19 cellular contexts compared by ENCODE assay signal in genomic region chr14:72636094-72636493, GRCh38.
"Had no signal": no experiment of that assay in that cellular context is flagged by ENCODE, and none has a peak within 500 bp of the region (broad histone marks: within the 10 kb centered on the region; RNA-seq: fewer than 3 reads in every experiment).

No MANE protein-coding gene starts in this region.

- H3K9me3 ChIP-seq: neutrophil, thyroid gland had no signal

- ATAC-seq: naive thymus-derived CD4-positive, alpha-beta T cell; stimulated activated naive B cell treated with anti-CD40 and anti-IgM and Interleukin-4, amounts not matched to agents 10 μg/mL and 1 μg/mL and 100 μg/mL, for 72 hours; T-helper 17 cell had no signal

- DNase-seq: activated B cell treated with CpG ODN at 0.5 μM for 24 hours; activated CD4-positive, alpha-beta T cell treated with anti-CD3 and anti-CD28 coated beads, Interleukin-2, amount 10 ng/mL, durations not matched to agents 24 days and 14 days; activated gamma-delta T cell treated with Interleukin-2 at 50 U/mL for 16 hours; amygdala; effector memory CD4-positive, alpha-beta T cell; naive thymus-derived CD4-positive, alpha-beta T cell; posterior cingulate gyrus; retina; stimulated activated CD4-positive, alpha-beta T cell treated with anti-CD3 and anti-CD28 coated beads, Interleukin-4, amount 100 ng/mL, for 1 hour; stimulated activated naive B cell treated with anti-CD40 and anti-IgM and Interleukin-4, amounts not matched to agents 10 μg/mL and 1 μg/mL and 100 μg/mL, for 72 hours; T-helper 17 cell; thyroid gland had no signal

- H3K27ac ChIP-seq: neutrophil, thyroid gland had no signal

- H3K4me3 ChIP-seq: lung, thyroid gland had no signal

- H3K4me3 Mint-ChIP-seq: activated B cell treated with CpG ODN at 0.5 μM for 24 hours; activated CD4-positive, alpha-beta T cell treated with anti-CD3 and anti-CD28 coated beads, Interleukin-2, amount 10 ng/mL, durations not matched to agents 24 days and 14 days; activated naive CD8-positive, alpha-beta T cell; brain; central memory CD8-positive, alpha-beta T cell; dendritic cell treated with granulocyte-macrophage colony-stimulating factor and Interleukin-4, amounts not matched to agents 40 ng/mL and 50 ng/mL, for 4 days; naive thymus-derived CD4-positive, alpha-beta T cell; stimulated activated naive B cell treated with anti-CD40 and anti-IgM and Interleukin-4, amounts not matched to agents 10 μg/mL and 1 μg/mL and 100 μg/mL, for 72 hours; T-helper 17 cell had no signal

- H3K36me3 ChIP-seq: neutrophil, thyroid gland had no signal

- FAIRE-seq: islet of Langerhans had no signal

- H3K27me3 ChIP-seq: thyroid gland had no signal

- H3K9me3 Mint-ChIP-seq: central memory CD8-positive, alpha-beta T cell had no signal

- H3K36me3 Mint-ChIP-seq: activated naive CD8-positive, alpha-beta T cell; brain had no signal

- H3K27ac Mint-ChIP-seq: activated B cell treated with CpG ODN at 0.5 μM for 24 hours; activated CD4-positive, alpha-beta T cell treated with anti-CD3 and anti-CD28 coated beads, Interleukin-2, amount 10 ng/mL, durations not matched to agents 24 days and 14 days; activated naive CD8-positive, alpha-beta T cell; brain; dendritic cell treated with granulocyte-macrophage colony-stimulating factor and Interleukin-4, amounts not matched to agents 40 ng/mL and 50 ng/mL, for 4 days; naive thymus-derived CD4-positive, alpha-beta T cell; stimulated activated naive B cell treated with anti-CD40 and anti-IgM and Interleukin-4, amounts not matched to agents 10 μg/mL and 1 μg/mL and 100 μg/mL, for 72 hours; T-helper 17 cell had no signal

- H3K4me1 ChIP-seq: thyroid gland had no signal

- H3K4me1 Mint-ChIP-seq: central memory CD8-positive, alpha-beta T cell; T-helper 17 cell had no signal
